ENCODE assay signal across 9 cellular contexts in the genomic region with DNA sequence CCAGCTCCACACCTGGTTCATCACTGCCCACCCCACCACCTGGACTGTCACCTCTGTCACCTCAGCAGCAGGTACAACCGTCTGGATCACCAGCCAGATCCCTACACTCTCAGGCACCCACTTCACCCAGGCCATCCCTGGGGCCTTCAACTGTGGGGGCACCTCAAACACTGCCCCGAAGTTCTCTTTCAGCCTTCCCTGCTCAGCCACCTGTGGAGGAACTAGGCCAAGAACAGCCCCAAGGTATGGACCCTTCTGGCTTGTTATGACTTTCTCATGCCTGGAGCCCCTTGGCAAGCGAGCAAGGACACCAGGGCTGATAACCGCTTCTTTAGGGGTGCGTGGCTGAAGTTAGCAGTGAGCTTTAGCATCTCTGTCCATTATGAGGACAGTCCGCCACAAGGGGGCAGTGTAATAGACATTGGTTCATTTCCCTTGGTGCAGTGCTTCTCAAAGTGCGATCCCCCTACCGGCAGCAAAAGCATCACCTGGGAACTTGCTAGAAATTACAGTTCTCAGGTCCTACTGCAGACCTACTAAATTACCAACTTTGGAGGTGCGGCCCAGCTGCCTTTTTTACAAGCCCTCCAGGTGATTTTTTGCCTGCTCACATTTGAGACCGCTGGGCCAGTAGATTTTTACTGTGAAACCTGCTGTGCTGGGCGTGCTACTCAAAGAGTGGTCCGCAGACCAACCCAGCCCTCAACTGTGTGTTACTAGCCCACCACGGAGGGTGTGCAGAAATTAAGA. TPM values are rescaled to one million over a fixed set of nuclear protein-coding genes. Genes with fewer than 3 reads are reported as not detected.
DNase-seq lines count a peak whose midpoint lies in the region; ATAC-seq and TF ChIP-seq lines count a peak whose summit lies in the region.
"Had no signal": no experiment of that assay in that cellular context is flagged by ENCODE, and none has a peak within 500 bp of the region (broad histone marks: within the 10 kb centered on the region; RNA-seq: fewer than 3 reads in every experiment).

No MANE protein-coding gene starts in this region.

- H3K36me3 Mint-ChIP-seq in Caco-2 (ENCODE audit: insufficient read depth, unreplicated experiment) = no peaks in the 10 kb centered on the region

- H3K27ac Mint-ChIP-seq in Caco-2 (ENCODE audit: unreplicated experiment) = no peak overlapping the region

- no peaks in the 10 kb centered on the region for H3K9me3 ChIP-seq in Caco-2
- H3K9me3 ChIP-seq in SK-N-MC (ENCODE audit: low read depth, low read length) = no peaks in the 10 kb centered on the region
- H3K9me3 ChIP-seq in upper lobe of right lung = no peaks in the 10 kb centered on the region

- no peaks in the 10 kb centered on the region for H3K4me1 Mint-ChIP-seq in Caco-2 (ENCODE audit: low read depth, unreplicated experiment)

- ATAC-seq in GM21737 (IDR thresholded peaks at IDR 0.05; ENCODE audit: unreplicated experiment) (peak; percentile 69), upper lobe of right lung (peak; percentile 97)

- peak; percentile 91 to 92 for DNase-seq in Caco-2
- DNase-seq in NCI-H1105 (lab: John Stamatoyannopoulos, UW) = peak; percentile 74
- DNase-seq in SK-N-MC (ENCODE audit: low read depth, low spot score) = peak; percentile 81
- DNase-seq in activated naive CD4-positive, alpha-beta T cell treated with Interleukin-2 at 50 U/mL for 16 hours = peak; percentile 92
- peak; percentile 91 for DNase-seq in glomerular visceral epithelial cell (ENCODE audit: extremely low spot score)
- peak; percentile 80 for DNase-seq in pons (ENCODE audit: low spot score)
- DNase-seq in upper lobe of right lung = peak; percentile 76

- intact Hi-C loops in Caco-2 (cut with micrococcal nuclease; ENCODE audit: unreplicated experiment) (loop anchor here (1.0 to 5.0 kb wide), 2 partner anchors 40 to 58 kb away; no protein-coding TSS in a partner anchor), upper lobe of right lung (cut with DNase I) (no loop called here)

- H3K4me3 Mint-ChIP-seq in Caco-2 (ENCODE audit: unreplicated experiment) = no peak overlapping the region

- no peak overlapping the region for H3K9ac ChIP-seq in SK-N-MC (ENCODE audit: insufficient read length)

- no peaks in the 10 kb centered on the region for H3K4me1 ChIP-seq in Caco-2
- H3K4me1 ChIP-seq in upper lobe of right lung = no peaks in the 10 kb centered on the region

- H3K4me3 ChIP-seq in Caco-2 (ENCODE audit: low read depth, low read length) = no peak overlapping the region
- H3K4me3 ChIP-seq in SK-N-MC = no peak overlapping the region
- no peak overlapping the region for H3K4me3 ChIP-seq in upper lobe of right lung

- H3K27ac ChIP-seq in SK-N-MC (no peak overlapping the region), upper lobe of right lung (no peak overlapping the region)

- POLR2A ChIA-PET in Caco-2 (lab: Charles Lee) = no interaction called here

- no peaks in the 10 kb centered on the region for H3K27me3 Mint-ChIP-seq in Caco-2 (ENCODE audit: insufficient read depth, unreplicated experiment)

- CTCF ChIA-PET in Caco-2 (lab: Charles Lee) = interaction anchor here (0.6 to 1.6 kb wide), 25 partner anchors 9 to 171 kb away, joined by 3 to 22 read pairs (median 4); partner anchors contain the start of gene BNIP5

- H3K9me3 Mint-ChIP-seq in Caco-2 (ENCODE audit: unreplicated experiment) = no peaks in the 10 kb centered on the region

- no peaks in the 10 kb centered on the region for H3K36me3 ChIP-seq in Caco-2 (ENCODE audit: control insufficient read depth, insufficient read depth, low read length)
- H3K36me3 ChIP-seq in SK-N-MC (ENCODE audit: insufficient read depth, low read length) = no peaks in the 10 kb centered on the region
- no peaks in the 10 kb centered on the region for H3K36me3 ChIP-seq in upper lobe of right lung

- no peaks in the 10 kb centered on the region for H3K27me3 ChIP-seq in Caco-2 (replicated peaks; ENCODE audit: control insufficient read depth, insufficient read depth, low read length)
- H3K27me3 ChIP-seq in upper lobe of right lung = peaks cover 5% of the 10 kb centered on the region

- BruUV-seq in Caco-2 (replicated peaks; lab: Mats Ljungman, UMichigan) = no TSS peak

- peak; percentile 97 to 98 for TF ChIP-seq CTCF in Caco-2 (IDR thresholded peaks at IDR 0.05; ENCODE audit: insufficient read depth in 1 of 2, low read depth in 1 of 2, low read length in 1 of 2, severe bottlenecking in 1 of 2, unreplicated experiment in 1 of 2)
- peak; percentile 94 for TF ChIP-seq CTCF in upper lobe of right lung (IDR thresholded peaks at IDR 0.05)

RNA-seq across cellular contexts. Expression of gene PNPLA1, which starts 32.5 kb away (rescaled TPM):
- 0.19 and 0.25 TPM in 2 replicates for total RNA-seq in Caco-2 (2022)
- 0.35 TPM for total RNA-seq in upper lobe of right lung
- total RNA-seq: T-helper 1 cell treated with Interleukin-12 subunit alpha and Interleukin-12 subunit beta and Interleukin-4 antibody, amounts not matched to agents 30 ng/mL and 1 ng/mL, for 36 hours had no signal

RNA-seq across cellular contexts. Expression of gene BNIP5, which starts 34.3 kb away (rescaled TPM):
- total RNA-seq in Caco-2 (2022) (0.50 and 0.53 TPM in 2 replicates), upper lobe of right lung (not detected)
- total RNA-seq: T-helper 1 cell treated with Interleukin-12 subunit alpha and Interleukin-12 subunit beta and Interleukin-4 antibody, amounts not matched to agents 30 ng/mL and 1 ng/mL, for 36 hours had no signal
